Comparison of ENCODE assay signal across 2 cellular contexts in the genomic region with DNA sequence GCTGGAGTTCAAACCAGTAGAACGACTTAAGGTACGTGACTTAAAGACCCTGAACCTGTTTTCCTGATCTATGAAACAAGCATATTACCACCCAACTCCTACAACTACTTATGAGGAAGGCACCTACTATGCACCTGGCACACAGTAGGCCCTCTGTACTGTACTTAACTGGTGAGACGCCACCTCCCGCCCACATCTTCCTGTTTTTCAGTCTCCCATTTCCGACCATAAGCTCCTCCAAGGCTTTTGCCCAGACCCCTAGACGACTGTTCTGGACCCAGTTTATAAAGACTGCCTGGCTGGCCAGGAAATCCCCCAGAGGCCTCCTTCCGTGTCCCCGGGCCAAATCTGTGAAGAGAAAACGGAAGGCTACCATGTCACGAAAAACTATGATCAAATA.
TF ChIP-seq lines count a peak whose summit lies in the region.

No MANE protein-coding gene starts in this region.

TF ChIP-seq in HCT116, 20 proteins besides CTCF, POLR2A, EP300 and RAD21:
- TF ChIP-seq, protein P1, sequence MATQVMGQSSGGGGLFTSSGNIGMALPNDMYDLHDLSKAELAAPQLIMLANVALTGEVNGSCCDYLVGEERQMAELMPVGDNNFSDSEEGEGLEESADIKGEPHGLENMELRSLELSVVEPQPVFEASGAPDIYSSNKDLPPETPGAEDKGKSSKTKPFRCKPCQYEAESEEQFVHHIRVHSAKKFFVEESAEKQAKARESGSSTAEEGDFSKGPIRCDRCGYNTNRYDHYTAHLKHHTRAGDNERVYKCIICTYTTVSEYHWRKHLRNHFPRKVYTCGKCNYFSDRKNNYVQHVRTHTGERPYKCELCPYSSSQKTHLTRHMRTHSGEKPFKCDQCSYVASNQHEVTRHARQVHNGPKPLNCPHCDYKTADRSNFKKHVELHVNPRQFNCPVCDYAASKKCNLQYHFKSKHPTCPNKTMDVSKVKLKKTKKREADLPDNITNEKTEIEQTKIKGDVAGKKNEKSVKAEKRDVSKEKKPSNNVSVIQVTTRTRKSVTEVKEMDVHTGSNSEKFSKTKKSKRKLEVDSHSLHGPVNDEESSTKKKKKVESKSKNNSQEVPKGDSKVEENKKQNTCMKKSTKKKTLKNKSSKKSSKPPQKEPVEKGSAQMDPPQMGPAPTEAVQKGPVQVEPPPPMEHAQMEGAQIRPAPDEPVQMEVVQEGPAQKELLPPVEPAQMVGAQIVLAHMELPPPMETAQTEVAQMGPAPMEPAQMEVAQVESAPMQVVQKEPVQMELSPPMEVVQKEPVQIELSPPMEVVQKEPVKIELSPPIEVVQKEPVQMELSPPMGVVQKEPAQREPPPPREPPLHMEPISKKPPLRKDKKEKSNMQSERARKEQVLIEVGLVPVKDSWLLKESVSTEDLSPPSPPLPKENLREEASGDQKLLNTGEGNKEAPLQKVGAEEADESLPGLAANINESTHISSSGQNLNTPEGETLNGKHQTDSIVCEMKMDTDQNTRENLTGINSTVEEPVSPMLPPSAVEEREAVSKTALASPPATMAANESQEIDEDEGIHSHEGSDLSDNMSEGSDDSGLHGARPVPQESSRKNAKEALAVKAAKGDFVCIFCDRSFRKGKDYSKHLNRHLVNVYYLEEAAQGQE (IDR thresholded peaks at IDR 0.05; ENCODE audit: low read depth) = no peak
- TF ChIP-seq SP1 (IDR thresholded peaks at IDR 0.05; ENCODE audit: low read depth) (no peak), EGR1 (IDR thresholded peaks at IDR 0.05; ENCODE audit: low read depth) (no peak)

TF ChIP-seq in K562, 482 proteins besides CTCF, POLR2A, EP300 and RAD21 (continued from another document):
- TF ChIP-seq, protein P2, sequence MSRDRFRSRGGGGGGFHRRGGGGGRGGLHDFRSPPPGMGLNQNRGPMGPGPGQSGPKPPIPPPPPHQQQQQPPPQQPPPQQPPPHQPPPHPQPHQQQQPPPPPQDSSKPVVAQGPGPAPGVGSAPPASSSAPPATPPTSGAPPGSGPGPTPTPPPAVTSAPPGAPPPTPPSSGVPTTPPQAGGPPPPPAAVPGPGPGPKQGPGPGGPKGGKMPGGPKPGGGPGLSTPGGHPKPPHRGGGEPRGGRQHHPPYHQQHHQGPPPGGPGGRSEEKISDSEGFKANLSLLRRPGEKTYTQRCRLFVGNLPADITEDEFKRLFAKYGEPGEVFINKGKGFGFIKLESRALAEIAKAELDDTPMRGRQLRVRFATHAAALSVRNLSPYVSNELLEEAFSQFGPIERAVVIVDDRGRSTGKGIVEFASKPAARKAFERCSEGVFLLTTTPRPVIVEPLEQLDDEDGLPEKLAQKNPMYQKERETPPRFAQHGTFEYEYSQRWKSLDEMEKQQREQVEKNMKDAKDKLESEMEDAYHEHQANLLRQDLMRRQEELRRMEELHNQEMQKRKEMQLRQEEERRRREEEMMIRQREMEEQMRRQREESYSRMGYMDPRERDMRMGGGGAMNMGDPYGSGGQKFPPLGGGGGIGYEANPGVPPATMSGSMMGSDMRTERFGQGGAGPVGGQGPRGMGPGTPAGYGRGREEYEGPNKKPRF (IDR thresholded peaks at IDR 0.05; ENCODE audit: low read depth, low read length) = no peak
TF ChIP-seq in K562: peak in this region for 1.
